ENCODE assay signal across 23 cellular contexts in genomic region chr3:13258986-13259514, GRCh38.
"Had no signal": no experiment of that assay in that cellular context is flagged by ENCODE, and none has a peak within 500 bp of the region (broad histone marks: within the 10 kb centered on the region; RNA-seq: fewer than 3 reads in every experiment).

No MANE protein-coding gene starts in this region.

- H3K4me1 Mint-ChIP-seq: mesothelial cell of epicardium had no signal

- DNase-seq: dermis blood vessel endothelial cell; dorsolateral prefrontal cortex; effector CD4-positive, alpha-beta T cell; effector memory CD4-positive, alpha-beta T cell; foreskin keratinocyte; glutamatergic neuron; heart right ventricle; left cardiac atrium; left ventricle myocardium superior; lower lobe of right lung; mesenchymal stem cell; mucosa of descending colon; naive B cell had no signal

- H3K4me3 Mint-ChIP-seq: mesothelial cell of epicardium, naive B cell had no signal

- H3K4me1 ChIP-seq: foreskin keratinocyte, left lung, lower lobe of right lung had no signal

- H3K27ac Mint-ChIP-seq: mesothelial cell of epicardium, naive B cell had no signal

- H3K9me3 Mint-ChIP-seq: mesothelial cell of epicardium, naive B cell had no signal

- H3K36me3 ChIP-seq: esophagus muscularis mucosa, gastroesophageal sphincter, heart right ventricle, left lung, lower lobe of right lung had no signal

- H3K9me3 ChIP-seq: esophagus muscularis mucosa, gastroesophageal sphincter, heart right ventricle, left lung, lower lobe of right lung, mucosa of descending colon had no signal

- ATAC-seq: foreskin keratinocyte, gastroesophageal sphincter, heart right ventricle, left cardiac atrium, left lung, left ventricle myocardium superior, lower lobe of right lung, mucosa of descending colon had no signal

- H3K27me3 ChIP-seq: dorsolateral prefrontal cortex had no signal

- H3K27ac ChIP-seq: coronary artery, dorsolateral prefrontal cortex, esophagus muscularis mucosa, foreskin keratinocyte, gastroesophageal sphincter, heart right ventricle, left lung, lower lobe of right lung had no signal

- H3K4me3 ChIP-seq: coronary artery, dorsolateral prefrontal cortex, esophagus muscularis mucosa, gastroesophageal sphincter, heart right ventricle, left lung, lower lobe of right lung, mucosa of descending colon had no signal

- H3K36me3 Mint-ChIP-seq: mesothelial cell of epicardium, naive B cell had no signal

- FAIRE-seq: colon, endothelial cell of umbilical vein, frontal cortex, islet of Langerhans, keratinocyte had no signal
